ENCODE assay signal across 14 cellular contexts in genomic region chr5:581266-581665, GRCh38. TPM values are rescaled to one million over a fixed set of nuclear protein-coding genes. Genes with fewer than 3 reads are reported as not detected.
DNase-seq lines count a peak whose midpoint lies in the region; ATAC-seq and TF ChIP-seq lines count a peak whose summit lies in the region.
"Had no signal": no experiment of that assay in that cellular context is flagged by ENCODE, and none has a peak within 500 bp of the region (broad histone marks: within the 10 kb centered on the region; RNA-seq: fewer than 3 reads in every experiment).

No MANE protein-coding gene starts in this region.

- no peak for TF ChIP-seq POLR2A in stomach (IDR thresholded peaks at IDR 0.05)

- no peak for ATAC-seq in heart right ventricle
- ATAC-seq in stimulated activated naive B cell treated with anti-CD40 and anti-IgM and Interleukin-4, amounts not matched to agents 10 μg/mL and 1 μg/mL and 100 μg/mL, for 72 hours (replicated peaks), result no peak
- ATAC-seq: A549, HepG2 had no signal

- peaks cover 12 to 14% of the 10 kb centered on the region in 2 donors for H3K9me3 Mint-ChIP-seq in stimulated activated naive B cell treated with anti-CD40 and anti-IgM and Interleukin-4, amounts not matched to agents 10 μg/mL and 1 μg/mL and 100 μg/mL, for 72 hours
- H3K9me3 Mint-ChIP-seq in activated naive CD4-positive, alpha-beta T cell treated with anti-CD3 and anti-CD28 coated beads, Interleukin-2, amount 10 ng/mL, durations not matched to agents 7 days and 5 days, result peaks cover 2% of the 10 kb centered on the region

- CTCF ChIA-PET in activated naive CD4-positive, alpha-beta T cell treated with anti-CD3 and anti-CD28 coated beads, Interleukin-2, amount 10 ng/mL, durations not matched to agents 7 days and 5 days (lab: Charles Lee), result no interaction called here

- H3K4me1 ChIP-seq in heart right ventricle (no peaks in the 10 kb centered on the region), stomach (no peaks in the 10 kb centered on the region)
- H3K4me1 ChIP-seq: A549, Caco-2, HAP-1 had no signal

- H3K4me3 Mint-ChIP-seq in stimulated activated naive B cell treated with anti-CD40 and anti-IgM and Interleukin-4, amounts not matched to agents 10 μg/mL and 1 μg/mL and 100 μg/mL, for 72 hours, result no peak overlapping the region
- no peak overlapping the region for H3K4me3 Mint-ChIP-seq in activated naive CD4-positive, alpha-beta T cell treated with anti-CD3 and anti-CD28 coated beads, Interleukin-2, amount 10 ng/mL, durations not matched to agents 7 days and 5 days
- H3K4me3 Mint-ChIP-seq: CD8-positive, alpha-beta memory T cell had no signal

- DNase-seq in cardiac septum (ENCODE audit: low spot score), result peak; percentile 58
- DNase-seq in heart right ventricle, result no peak
- peak; percentile 40 for DNase-seq in islet precursor cell
- DNase-seq in stomach, result peak; percentile 13
- no peak for DNase-seq in stimulated activated naive B cell treated with anti-CD40 and anti-IgM and Interleukin-4, amounts not matched to agents 10 μg/mL and 1 μg/mL and 100 μg/mL, for 72 hours
- DNase-seq in activated naive CD4-positive, alpha-beta T cell treated with anti-CD3 and anti-CD28 coated beads, Interleukin-2, amount 10 ng/mL, durations not matched to agents 7 days and 5 days, result no peak
- DNase-seq: Caco-2; CD8-positive, alpha-beta memory T cell; DND-41; GDM1 had no signal

- H3K4me1 Mint-ChIP-seq in stimulated activated naive B cell treated with anti-CD40 and anti-IgM and Interleukin-4, amounts not matched to agents 10 μg/mL and 1 μg/mL and 100 μg/mL, for 72 hours, result no peaks in the 10 kb centered on the region
- H3K4me1 Mint-ChIP-seq in activated naive CD4-positive, alpha-beta T cell treated with anti-CD3 and anti-CD28 coated beads, Interleukin-2, amount 10 ng/mL, durations not matched to agents 7 days and 5 days, result no peaks in the 10 kb centered on the region
- H3K4me1 Mint-ChIP-seq: CD14-positive monocyte; CD8-positive, alpha-beta memory T cell had no signal

- H3K27ac Mint-ChIP-seq in stimulated activated naive B cell treated with anti-CD40 and anti-IgM and Interleukin-4, amounts not matched to agents 10 μg/mL and 1 μg/mL and 100 μg/mL, for 72 hours, result no peak overlapping the region
- no peak overlapping the region for H3K27ac Mint-ChIP-seq in activated naive CD4-positive, alpha-beta T cell treated with anti-CD3 and anti-CD28 coated beads, Interleukin-2, amount 10 ng/mL, durations not matched to agents 7 days and 5 days
- H3K27ac Mint-ChIP-seq: CD14-positive monocyte had no signal

- H3K4me3 ChIP-seq in heart right ventricle (no peak overlapping the region), stomach (no peak overlapping the region)
- H3K4me3 ChIP-seq: A549, HAP-1 had no signal

- peaks cover 65 to 75% of the 10 kb centered on the region in 2 donors for H3K27me3 Mint-ChIP-seq in stimulated activated naive B cell treated with anti-CD40 and anti-IgM and Interleukin-4, amounts not matched to agents 10 μg/mL and 1 μg/mL and 100 μg/mL, for 72 hours
- H3K27me3 Mint-ChIP-seq in activated naive CD4-positive, alpha-beta T cell treated with anti-CD3 and anti-CD28 coated beads, Interleukin-2, amount 10 ng/mL, durations not matched to agents 7 days and 5 days, result peaks cover 60% of the 10 kb centered on the region

- TF ChIP-seq EP300 in stomach (IDR thresholded peaks at IDR 0.05), result no peak

- H3K36me3 Mint-ChIP-seq in stimulated activated naive B cell treated with anti-CD40 and anti-IgM and Interleukin-4, amounts not matched to agents 10 μg/mL and 1 μg/mL and 100 μg/mL, for 72 hours, result peaks cover 3% of the 10 kb centered on the region in 2 donors
- no peaks in the 10 kb centered on the region for H3K36me3 Mint-ChIP-seq in activated naive CD4-positive, alpha-beta T cell treated with anti-CD3 and anti-CD28 coated beads, Interleukin-2, amount 10 ng/mL, durations not matched to agents 7 days and 5 days
- H3K36me3 Mint-ChIP-seq: CD14-positive monocyte had no signal

- H3K9me3 ChIP-seq in heart right ventricle, result peaks cover 0 to 26% (median 12%) of the 10 kb centered on the region in 11 donors
- H3K9me3 ChIP-seq in stomach, result peaks cover 0 to 13% (median 11%) of the 10 kb centered on the region in 4 donors

- H3K27ac ChIP-seq in heart right ventricle, result no peak overlapping the region
- H3K27ac ChIP-seq in stomach, result no peak overlapping the region
- H3K27ac ChIP-seq: A549 had no signal

- peaks cover 0 to 52% (median 44%) of the 10 kb centered on the region in 7 donors for H3K27me3 ChIP-seq in heart right ventricle
- H3K27me3 ChIP-seq in stomach, result peaks cover 0 to 75% (median 11%) of the 10 kb centered on the region in 3 donors

- intact Hi-C loops in cardiac septum (cut with DNase I), result no loop called here
- intact Hi-C loops in heart right ventricle (cut with DNase I), result no loop called here
- intact Hi-C loops in stomach (cut with DNase I; ENCODE audit: low total_unique reads), result no loop called here

- H3K36me3 ChIP-seq in heart right ventricle (no peaks in the 10 kb centered on the region), stomach (no peaks in the 10 kb centered on the region)
- H3K36me3 ChIP-seq: HAP-1 had no signal

- WGBS in heart right ventricle, 2 donors, result 75 to 76% methylated on average over 7 of the region's 7 CpGs
- WGBS in stomach, 5 donors, result 79 to 87% (median 84%) methylated on average over 7 of the region's 7 CpGs

- TF ChIP-seq CTCF in heart right ventricle (IDR thresholded peaks at IDR 0.05) (no peak), stomach (IDR thresholded peaks at IDR 0.05) (no peak)

RNA-seq across cellular contexts. Expression of gene CEP72, which starts 30.9 kb away (rescaled TPM):
- total RNA-seq in cardiac septum, result 0.86 TPM
- 1 to 10 TPM in 7 of 10 donors, under 1 TPM in 3; 0.66 to 2.0 (median 1.4) TPM for total RNA-seq in heart right ventricle
- 1 to 10 TPM; 1.3 to 2.4 TPM for polyA plus RNA-seq in heart right ventricle
- total RNA-seq in stomach, result 10 to 100 TPM in 1 of 5 donors, 1 to 10 TPM in 3, under 1 TPM in 1; 0.14 to 11.1 (median 2.2) TPM
- polyA plus RNA-seq in stomach, result 1 to 10 TPM in 2 of 3 donors, under 1 TPM in 1; 0.46 to 3.6 (median 2.1) TPM

RNA-seq across cellular contexts. Expression of gene SLC9A3, which starts 57.0 kb away (rescaled TPM):
- total RNA-seq in cardiac septum (1.0 TPM), heart right ventricle (1 to 10 TPM in 7 of 10 donors, under 1 TPM in 3; 0.53 to 1.5 (median 1.1) TPM), stomach (100 to 1,000 TPM in 2 of 5 donors, 10 to 100 TPM in 2, 1 to 10 TPM in 1; 7.8 to 142 (median 68.0) TPM)
- polyA plus RNA-seq in heart right ventricle (under 1 TPM; 0.59 to 0.64 TPM), stomach (10 to 100 TPM in 1 of 3 donors, 1 to 10 TPM in 2; 2.7 to 15.7 (median 5.9) TPM)

Comparison
In these comparisons a context has a peak if more than half of its experiments do, and no peak if none do; other contexts are left out.
1. DNase-seq: peak in cardiac septum (single experiment), islet precursor cell (single experiment) and stomach (single experiment); none in heart right ventricle (0 of 2), stimulated activated naive B cell treated with anti-CD40 and anti-IgM and Interleukin-4, amounts not matched to agents 10 μg/mL and 1 μg/mL and 100 μg/mL, for 72 hours (single experiment) and activated naive CD4-positive, alpha-beta T cell treated with anti-CD3 and anti-CD28 coated beads, Interleukin-2, amount 10 ng/mL, durations not matched to agents 7 days and 5 days (single experiment).